In genomic region chr2:214203199-214203598, GRCh38 we compare ENCODE assay signal across 20 cellular contexts.
DNase-seq lines count a peak whose midpoint lies in the region; ATAC-seq, FAIRE-seq and TF ChIP-seq lines count a peak whose summit lies in the region.
"Had no signal": no experiment of that assay in that cellular context is flagged by ENCODE, and none has a peak within 500 bp of the region (broad histone marks: within the 10 kb centered on the region; RNA-seq: fewer than 3 reads in every experiment).

No MANE protein-coding gene starts in this region.

- WGBS in gastroesophageal sphincter (ENCODE audit: low coverage in 1 of 2), 2 donors, result 8 to 33% methylated on average over 2 to 3 of the region's 3 CpGs

- no peaks in the 10 kb centered on the region for H3K27me3 Mint-ChIP-seq in activated naive CD8-positive, alpha-beta T cell treated with anti-CD3 and anti-CD28 coated beads, Interleukin-2, amount 50 U/mL, for 24 hours

- no peaks in the 10 kb centered on the region for H3K9me1 ChIP-seq in keratinocyte (ENCODE audit: control insufficient read depth, extremely low read depth, insufficient read depth, low read length)

- ATAC-seq in gastroesophageal sphincter, result no peak
- no peak for ATAC-seq in GM21390 (IDR thresholded peaks at IDR 0.05; ENCODE audit: unreplicated experiment)
- no peak for ATAC-seq in activated naive CD8-positive, alpha-beta T cell treated with anti-CD3 and anti-CD28 coated beads, Interleukin-2, amount 50 U/mL, for 24 hours
- ATAC-seq: HCT116 had no signal

- H3K4me1 ChIP-seq in BLaER1, result peaks cover 21% of the 10 kb centered on the region
- peaks cover 5% of the 10 kb centered on the region for H3K4me1 ChIP-seq in keratinocyte (ENCODE audit: control insufficient read depth, extremely low read depth, insufficient read depth, low read length)
- no peaks in the 10 kb centered on the region for H3K4me1 ChIP-seq in gastroesophageal sphincter

- H2AFZ ChIP-seq in keratinocyte (ENCODE audit: control insufficient read depth, low read length), result peak overlapping the region; percentile 54

- H3K9ac ChIP-seq in BLaER1 (0 out of 2 replicates have a peak overlapping the region, but pooled peaks have one; percentile 60), keratinocyte (ENCODE audit: control insufficient read depth, extremely low read depth, insufficient read depth, low read length) (no peak overlapping the region)

- no peaks in the 10 kb centered on the region for H3K4me1 Mint-ChIP-seq in activated naive CD8-positive, alpha-beta T cell treated with anti-CD3 and anti-CD28 coated beads, Interleukin-2, amount 50 U/mL, for 24 hours

- no peak for FAIRE-seq in keratinocyte (lab: Jason Lieb, UNC)
- FAIRE-seq: A204.1, D721Med had no signal

- TF ChIP-seq EP300 in gastroesophageal sphincter (IDR thresholded peaks at IDR 0.05), result no peak

- H3K9me3 ChIP-seq in BLaER1 (no peaks in the 10 kb centered on the region), keratinocyte (ENCODE audit: control insufficient read depth, low read depth, low read length) (no peaks in the 10 kb centered on the region), gastroesophageal sphincter (no peaks in the 10 kb centered on the region)

- H3K27ac Mint-ChIP-seq in activated naive CD8-positive, alpha-beta T cell treated with anti-CD3 and anti-CD28 coated beads, Interleukin-2, amount 50 U/mL, for 24 hours, result no peak overlapping the region

- TF ChIP-seq CTCF in astrocyte of the spinal cord (IDR thresholded peaks at IDR 0.05; ENCODE audit: low read depth, low read length) (no peak), keratinocyte (optimal IDR thresholded peaks at IDR 0.05 in 1 of 3, IDR thresholded peaks at IDR 0.05 in 1 of 3, conservative IDR thresholded peaks at IDR 0.05 in 1 of 3; ENCODE audit: extremely low read depth in 1 of 3, insufficient read depth in 2 of 3, low read length in 3 of 3) (no peak), gastroesophageal sphincter (IDR thresholded peaks at IDR 0.05) (no peak)

- no peaks in the 10 kb centered on the region for H3K36me3 ChIP-seq in BLaER1
- H3K36me3 ChIP-seq in keratinocyte (ENCODE audit: control insufficient read depth in 2 of 2, extremely low read depth in 1 of 2, insufficient read depth in 2 of 2, low read length in 2 of 2), result no peaks in the 10 kb centered on the region
- no peaks in the 10 kb centered on the region for H3K36me3 ChIP-seq in gastroesophageal sphincter

- H4K20me1 ChIP-seq in BLaER1 (no peaks in the 10 kb centered on the region), keratinocyte (ENCODE audit: control insufficient read depth, extremely low read depth, insufficient read depth, low read length) (no peaks in the 10 kb centered on the region)

- H3K4me3 ChIP-seq in BLaER1, result no peak overlapping the region
- H3K4me3 ChIP-seq in astrocyte of the spinal cord (ENCODE audit: low read depth, low read length), result no peak overlapping the region
- H3K4me3 ChIP-seq in keratinocyte (ENCODE audit: control insufficient read depth in 2 of 3, extremely low read depth in 1 of 3, insufficient read depth in 2 of 3, low read depth in 1 of 3, low read length in 3 of 3), result no peak overlapping the region
- H3K4me3 ChIP-seq in gastroesophageal sphincter, result no peak overlapping the region

- H3K27me3 ChIP-seq in BLaER1 (no peaks in the 10 kb centered on the region), keratinocyte (ENCODE audit: control insufficient read depth, extremely low read depth, insufficient read depth, low read length) (no peaks in the 10 kb centered on the region), gastroesophageal sphincter (no peaks in the 10 kb centered on the region)

- H3K4me2 ChIP-seq in BLaER1 (peak overlapping the region; percentile 86), keratinocyte (ENCODE audit: control insufficient read depth, extremely low read depth, insufficient read depth, low read depth, low read length) (no peak overlapping the region)

- H3K27ac ChIP-seq in BLaER1 (peak overlapping the region; percentile 77), keratinocyte (ENCODE audit: control insufficient read depth, insufficient read depth, low read length) (no peak overlapping the region), gastroesophageal sphincter (no peak overlapping the region)
- H3K27ac ChIP-seq: HL-60 had no signal

- DNase-seq in LHCN-M2 (ENCODE audit: low read depth) (peak; percentile 21), astrocyte of the spinal cord (ENCODE audit: low read depth, low spot score) (peak; percentile 11), keratinocyte (ENCODE audit: low read depth, low spot score) (no peak), NCI-H345 treated with DMSO at 0.1 percent for 48 hours (lab: John Stamatoyannopoulos, UW; ENCODE audit: unreplicated experiment) (no peak)
- DNase-seq in activated naive CD8-positive, alpha-beta T cell treated with anti-CD3 and anti-CD28 coated beads, Interleukin-2, amount 50 U/mL, for 24 hours, result no peak
- DNase-seq: C1 segment of cervical spinal cord, Karpas-422, NCI-H1092 treated with DMSO at 0.1 percent for 48 hours, NCI-H146, NCI-H2029 treated with DMSO at 0.1 percent for 48 hours, NCI-H446 treated with DMSO at 0.1 percent for 48 hours, NCI-H69, Right ventricle myocardium superior had no signal

- TF ChIP-seq POLR2A in gastroesophageal sphincter (IDR thresholded peaks at IDR 0.05), result no peak

- dilution Hi-C loops in keratinocyte (cut with MboI; ENCODE audit: extremely low pct_ligation_motif_present, low sequenced_read_pairs), result no loop called here

- no peaks in the 10 kb centered on the region for H3K36me3 Mint-ChIP-seq in activated naive CD8-positive, alpha-beta T cell treated with anti-CD3 and anti-CD28 coated beads, Interleukin-2, amount 50 U/mL, for 24 hours (ENCODE audit: low read depth)

- H3K4me3 Mint-ChIP-seq in activated naive CD8-positive, alpha-beta T cell treated with anti-CD3 and anti-CD28 coated beads, Interleukin-2, amount 50 U/mL, for 24 hours, result no peak overlapping the region

- in situ Hi-C loops in astrocyte of the spinal cord (cut with HindIII; ENCODE audit: low sequenced_read_pairs), result no loop called here

- no peaks in the 10 kb centered on the region for H3K79me2 ChIP-seq in keratinocyte (ENCODE audit: control insufficient read depth, insufficient read depth, low read length)

- peaks cover 9% of the 10 kb centered on the region for H3K9me3 Mint-ChIP-seq in activated naive CD8-positive, alpha-beta T cell treated with anti-CD3 and anti-CD28 coated beads, Interleukin-2, amount 50 U/mL, for 24 hours

Comparison
In these comparisons a context has a peak if more than half of its experiments do, and no peak if none do; other contexts are left out.
1. DNase-seq: peak in LHCN-M2 (single experiment) and astrocyte of the spinal cord (single experiment); none in keratinocyte (single experiment), activated naive CD8-positive, alpha-beta T cell treated with anti-CD3 and anti-CD28 coated beads, Interleukin-2, amount 50 U/mL, for 24 hours (single experiment) and NCI-H345 treated with DMSO at 0.1 percent for 48 hours (single experiment).